Comparison of ENCODE assay signal across 27 cellular contexts in the genomic region with DNA sequence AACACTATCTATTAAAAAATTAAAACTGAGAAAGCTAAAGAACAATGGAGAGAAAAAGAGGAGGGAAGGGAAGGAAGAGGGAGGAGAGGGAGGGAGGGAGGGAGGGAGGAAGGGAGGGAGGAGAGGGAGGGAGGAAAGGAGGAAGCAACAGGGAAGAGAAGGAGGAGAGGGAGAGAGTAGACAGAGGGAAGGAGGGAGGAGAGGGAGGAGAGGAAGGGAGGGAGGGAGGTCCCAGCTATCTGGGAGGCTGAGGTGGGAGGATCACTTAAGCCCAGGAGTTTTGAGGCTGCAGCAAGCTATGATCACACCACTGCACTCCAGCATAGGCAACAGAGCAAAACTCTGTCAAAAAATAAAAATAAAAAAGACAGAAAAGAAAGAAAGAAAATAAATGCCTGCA. TPM values are rescaled to one million over a fixed set of nuclear protein-coding genes. Genes with fewer than 3 reads are reported as not detected.
DNase-seq lines count a peak whose midpoint lies in the region; ATAC-seq, FAIRE-seq and TF ChIP-seq lines count a peak whose summit lies in the region.
"Had no signal": no experiment of that assay in that cellular context is flagged by ENCODE, and none has a peak within 500 bp of the region (broad histone marks: within the 10 kb centered on the region; RNA-seq: fewer than 3 reads in every experiment).

No MANE protein-coding gene starts in this region.

- no peak overlapping the region for H2AFZ ChIP-seq in IMR-90 (replicated peaks; ENCODE audit: low read length, poor library complexity)
- H2AFZ ChIP-seq: hepatocyte had no signal

- TF ChIP-seq RAD21 in IMR-90 (IDR thresholded peaks at IDR 0.05; ENCODE audit: low read length): no peak

- 0 out of 2 replicates have a peak overlapping the region, but pooled peaks have one; percentile 6 for H2BK20ac ChIP-seq in IMR-90 (ENCODE audit: low read depth, low read length)

- H3K4me1 ChIP-seq in IMR-90 (ENCODE audit: control insufficient read depth, insufficient read depth, low read length): peaks cover 16% of the 10 kb centered on the region
- H3K4me1 ChIP-seq in gastrocnemius medialis: peaks cover 19 to 27% of the 10 kb centered on the region in 2 donors
- H3K4me1 ChIP-seq: breast epithelium had no signal

- H3K79me1 ChIP-seq in IMR-90 (ENCODE audit: low read depth in 1 of 2, low read length in 2 of 2): peaks cover 48 to 85% of the 10 kb centered on the region in 2 experiments

- H3K14ac ChIP-seq in IMR-90 (replicated peaks; ENCODE audit: low read depth, low read length): no peak overlapping the region

- no peaks in the 10 kb centered on the region for H3K9me3 ChIP-seq in IMR-90 (ENCODE audit: control insufficient read depth, insufficient read depth, low read length)
- no peaks in the 10 kb centered on the region for H3K9me3 ChIP-seq in gastrocnemius medialis
- H3K9me3 ChIP-seq: breast epithelium, pancreas, tibial nerve had no signal

- peaks cover 98% of the 10 kb centered on the region for H3K4me1 Mint-ChIP-seq in activated T-cell treated with anti-CD3 and anti-CD28 coated beads, Interleukin-2, amount 50 U/mL, for 72 hours (ENCODE audit: low read depth)
- H3K4me1 Mint-ChIP-seq in activated naive CD8-positive, alpha-beta T cell treated with anti-CD3 and anti-CD28 coated beads, Interleukin-2, amount 50 U/mL, for 24 hours: peaks cover 96% of the 10 kb centered on the region
- peaks cover 80% of the 10 kb centered on the region for H3K4me1 Mint-ChIP-seq in stimulated activated memory B cell treated with anti-CD40 and anti-IgM and Interleukin-4, amounts not matched to agents 10 μg/mL and 1 μg/mL and 100 μg/mL, for 72 hours

- peak overlapping the region; percentile 94 for H3K27ac Mint-ChIP-seq in activated T-cell treated with anti-CD3 and anti-CD28 coated beads, Interleukin-2, amount 50 U/mL, for 72 hours
- H3K27ac Mint-ChIP-seq in activated naive CD8-positive, alpha-beta T cell treated with anti-CD3 and anti-CD28 coated beads, Interleukin-2, amount 50 U/mL, for 24 hours: peak overlapping the region; percentile 99
- H3K27ac Mint-ChIP-seq in stimulated activated memory B cell treated with anti-CD40 and anti-IgM and Interleukin-4, amounts not matched to agents 10 μg/mL and 1 μg/mL and 100 μg/mL, for 72 hours: peak overlapping the region; percentile 95

- H2AK9ac ChIP-seq in IMR-90 (replicated peaks; ENCODE audit: low read depth, low read length, poor library complexity): no peak overlapping the region

- FAIRE-seq in GM12891 (lab: Jason Lieb, UNC): no peak
- FAIRE-seq: H54, pancreas had no signal

- peaks cover 21% of the 10 kb centered on the region for H3K9me1 ChIP-seq in IMR-90 (ENCODE audit: insufficient read depth, low read length)

- no peak overlapping the region for H4K5ac ChIP-seq in IMR-90 (ENCODE audit: low read depth, low read length)

- no peak overlapping the region for H2BK5ac ChIP-seq in IMR-90 (ENCODE audit: low read depth, low read length, poor library complexity, severe bottlenecking)

- H3K27ac ChIP-seq in IMR-90 (ENCODE audit: insufficient read depth, low read length): no peak overlapping the region
- no peak overlapping the region for H3K27ac ChIP-seq in gastrocnemius medialis
- H3K27ac ChIP-seq: breast epithelium, hepatocyte, pancreas had no signal

- dilution Hi-C loops in IMR-90 (cut with HindIII; ENCODE audit: low sequenced_read_pairs, unreplicated experiment): no loop called here

- no peak overlapping the region for H4K91ac ChIP-seq in IMR-90 (ENCODE audit: insufficient read depth, low read depth, low read length)

- H3K23ac ChIP-seq in IMR-90 (ENCODE audit: low read depth, low read length): no peak overlapping the region

- peaks cover 3 to 8% of the 10 kb centered on the region in 2 donors for H3K36me3 Mint-ChIP-seq in activated T-cell treated with anti-CD3 and anti-CD28 coated beads, Interleukin-2, amount 50 U/mL, for 72 hours (ENCODE audit: insufficient read depth in 2 of 2)
- peaks cover 25% of the 10 kb centered on the region for H3K36me3 Mint-ChIP-seq in activated naive CD8-positive, alpha-beta T cell treated with anti-CD3 and anti-CD28 coated beads, Interleukin-2, amount 50 U/mL, for 24 hours (ENCODE audit: low read depth)
- peaks cover 45% of the 10 kb centered on the region for H3K36me3 Mint-ChIP-seq in stimulated activated memory B cell treated with anti-CD40 and anti-IgM and Interleukin-4, amounts not matched to agents 10 μg/mL and 1 μg/mL and 100 μg/mL, for 72 hours

- in situ Hi-C loops in IMR-90 (cut with MboI; ENCODE audit: low sequenced_read_pairs): no loop called here
- in situ Hi-C loops in gastrocnemius medialis (cut with MboI; ENCODE audit: low sequenced_read_pairs in 4 of 4): loop anchor here in 1 of 4 donors (25.0 kb wide), 1 partner anchor 147 kb away; the partner anchor contains the start of gene UQCRHL

- DNase-seq in activated T-cell treated with anti-CD3 and anti-CD28 coated beads, Interleukin-2, amount 50 U/mL, for 72 hours: no peak
- DNase-seq in activated T-cell treated with anti-CD3 and anti-CD28 coated beads, Interleukin-2, amount 50 U/mL, for 1 hour: no peak
- DNase-seq in IMR-90 (no peak), GM12891 (ENCODE audit: insufficient read length, low spot score) (no peak), gastrocnemius medialis (no peak)
- DNase-seq in activated naive CD8-positive, alpha-beta T cell treated with anti-CD3 and anti-CD28 coated beads, Interleukin-2, amount 50 U/mL, for 24 hours: no peak
- DNase-seq: amygdala; effector CD8-positive, alpha-beta T cell; immature natural killer cell; naive B cell; NCI-H1048; NCI-H1694 treated with DMSO at 0.1 percent for 48 hours; NCI-H2171 treated with DMSO at 0.1 percent for 48 hours; NCI-H524 treated with DMSO at 0.1 percent for 48 hours; pancreas; stimulated activated CD4-positive, alpha-beta T cell treated with anti-CD3 and anti-CD28 coated beads, Interleukin-2, amount 100 ng/mL, for 48 hours had no signal

- H2BK120ac ChIP-seq in IMR-90 (ENCODE audit: low read depth, low read length): no peak overlapping the region

- no peaks in the 10 kb centered on the region for H3K27me3 Mint-ChIP-seq in activated T-cell treated with anti-CD3 and anti-CD28 coated beads, Interleukin-2, amount 50 U/mL, for 72 hours (ENCODE audit: low read depth)
- no peaks in the 10 kb centered on the region for H3K27me3 Mint-ChIP-seq in activated naive CD8-positive, alpha-beta T cell treated with anti-CD3 and anti-CD28 coated beads, Interleukin-2, amount 50 U/mL, for 24 hours
- H3K27me3 Mint-ChIP-seq in stimulated activated memory B cell treated with anti-CD40 and anti-IgM and Interleukin-4, amounts not matched to agents 10 μg/mL and 1 μg/mL and 100 μg/mL, for 72 hours: no peaks in the 10 kb centered on the region
- H3K27me3 Mint-ChIP-seq: naive B cell had no signal

- TF ChIP-seq POLR2A in IMR-90 (IDR thresholded peaks at IDR 0.05; ENCODE audit: low read depth, low read length) (no peak), GM12891 (IDR thresholded peaks at IDR 0.05; ENCODE audit: low read depth, low read length) (no peak), gastrocnemius medialis (IDR thresholded peaks at IDR 0.05) (no peak)

- no peak overlapping the region for H4K8ac ChIP-seq in IMR-90 (ENCODE audit: low read depth in 2 of 2, low read length in 2 of 2)

- peaks cover 7% of the 10 kb centered on the region; the same call in 1 of the 2 replicates for H3K36me3 ChIP-seq in IMR-90 (ENCODE audit: control insufficient read depth, insufficient read depth, low read length)
- H3K36me3 ChIP-seq in gastrocnemius medialis: no peaks in the 10 kb centered on the region
- H3K36me3 ChIP-seq: breast epithelium, pancreas had no signal

- H2BK15ac ChIP-seq in IMR-90 (ENCODE audit: low read depth, low read length): no peak overlapping the region

- no peak overlapping the region for H3K9ac ChIP-seq in IMR-90 (ENCODE audit: low read depth, low read length)

- POLR2A ChIA-PET in IMR-90 (lab: Charles Lee; ENCODE audit: unreplicated experiment): no interaction called here

- intact Hi-C loops in IMR-90 (cut with micrococcal nuclease): no loop called here
- intact Hi-C loops in gastrocnemius medialis (cut with DNase I; ENCODE audit: low total_unique reads): no loop called here

- H3K4me3 Mint-ChIP-seq in activated T-cell treated with anti-CD3 and anti-CD28 coated beads, Interleukin-2, amount 50 U/mL, for 72 hours: peak overlapping the region; percentile 57 to 74
- H3K4me3 Mint-ChIP-seq in activated naive CD8-positive, alpha-beta T cell treated with anti-CD3 and anti-CD28 coated beads, Interleukin-2, amount 50 U/mL, for 24 hours: peak overlapping the region; percentile 33
- H3K4me3 Mint-ChIP-seq in stimulated activated memory B cell treated with anti-CD40 and anti-IgM and Interleukin-4, amounts not matched to agents 10 μg/mL and 1 μg/mL and 100 μg/mL, for 72 hours: no peak overlapping the region
- H3K4me3 Mint-ChIP-seq: immature natural killer cell had no signal

- peaks cover 14% of the 10 kb centered on the region; the same call in 1 of the 2 replicates for H4K20me1 ChIP-seq in IMR-90 (ENCODE audit: insufficient read depth, low read length)

- TF ChIP-seq CTCF in IMR-90 (conservative IDR thresholded peaks at IDR 0.05; ENCODE audit: low read depth, low read length) (no peak), gastrocnemius medialis (IDR thresholded peaks at IDR 0.05 in 4 of 5, conservative IDR thresholded peaks at IDR 0.05 in 1 of 5) (no peak)

- H3K4me3 ChIP-seq in IMR-90 (ENCODE audit: insufficient read depth, low read depth, low read length): no peak overlapping the region
- no peak overlapping the region for H3K4me3 ChIP-seq in gastrocnemius medialis
- H3K4me3 ChIP-seq: breast epithelium, hepatocyte, pancreas, smooth muscle cell, tibial nerve had no signal

- no peak overlapping the region for H3K4me2 ChIP-seq in IMR-90 (ENCODE audit: low read depth, low read length)
- H3K4me2 ChIP-seq: hepatocyte, smooth muscle cell had no signal

- no peak overlapping the region for H3K18ac ChIP-seq in IMR-90 (ENCODE audit: low read depth, low read length)

- no peak overlapping the region for H3K4ac ChIP-seq in IMR-90 (ENCODE audit: low read depth, low read length)

- no peaks in the 10 kb centered on the region for H3K9me3 Mint-ChIP-seq in activated T-cell treated with anti-CD3 and anti-CD28 coated beads, Interleukin-2, amount 50 U/mL, for 72 hours
- H3K9me3 Mint-ChIP-seq in activated naive CD8-positive, alpha-beta T cell treated with anti-CD3 and anti-CD28 coated beads, Interleukin-2, amount 50 U/mL, for 24 hours: no peaks in the 10 kb centered on the region
- no peaks in the 10 kb centered on the region for H3K9me3 Mint-ChIP-seq in stimulated activated memory B cell treated with anti-CD40 and anti-IgM and Interleukin-4, amounts not matched to agents 10 μg/mL and 1 μg/mL and 100 μg/mL, for 72 hours
- H3K9me3 Mint-ChIP-seq: immature natural killer cell, naive B cell had no signal

- H3K27me3 ChIP-seq in IMR-90 (ENCODE audit: control insufficient read depth, insufficient read depth, low read length): no peaks in the 10 kb centered on the region
- H3K27me3 ChIP-seq in gastrocnemius medialis: no peaks in the 10 kb centered on the region
- H3K27me3 ChIP-seq: breast epithelium, hepatocyte, pancreas, tibial nerve had no signal

- CTCF ChIA-PET in IMR-90 (lab: Yijun Ruan, JAX): interaction anchor here (0.7 to 1.3 kb wide), 3 partner anchors 10 to 167 kb away, joined by 3 to 4 read pairs (median 3); no protein-coding TSS in a partner anchor

- no TSS peak for BruUV-seq in IMR-90 (replicated peaks; lab: Mats Ljungman, UMichigan)

- no peak overlapping the region for H2AK5ac ChIP-seq in IMR-90 (ENCODE audit: low read depth, low read length)

- no peak for ATAC-seq in activated T-cell treated with anti-CD3 and anti-CD28 coated beads, Interleukin-2, amount 50 U/mL, for 72 hours (replicated peaks in 1 of 2)
- ATAC-seq in IMR-90 (ENCODE audit: low read depth): no peak
- ATAC-seq in activated naive CD8-positive, alpha-beta T cell treated with anti-CD3 and anti-CD28 coated beads, Interleukin-2, amount 50 U/mL, for 24 hours: peak; percentile 2
- no peak for ATAC-seq in stimulated activated memory B cell treated with anti-CD40 and anti-IgM and Interleukin-4, amounts not matched to agents 10 μg/mL and 1 μg/mL and 100 μg/mL, for 72 hours
- no peak for ATAC-seq in HG03280 (IDR thresholded peaks at IDR 0.05; ENCODE audit: unreplicated experiment)
- no peak for ATAC-seq in gastrocnemius medialis

- H3K56ac ChIP-seq in IMR-90 (ENCODE audit: extremely low read depth, insufficient read depth, low read length): no peak overlapping the region

RNA-seq across cellular contexts. Expression of gene ZBTB17, which starts 16.5 kb away (rescaled TPM):
- 10 to 100 TPM; 76.0 to 84.1 TPM for total RNA-seq in activated T-cell treated with anti-CD3 and anti-CD28 coated beads, Interleukin-2, amount 50 U/mL, for 72 hours
- total RNA-seq in IMR-90 (2012; rRNA removed) (26.3 and 29.7 TPM in 2 replicates), gastrocnemius medialis (10 to 100 TPM; 25.9 to 44.1 (median 31.5) TPM)
- 58.2 and 65.5 TPM in 2 replicates for polyA plus RNA-seq in IMR-90 (2012; rRNA removed)
- 27.1 and 37.4 TPM in 2 replicates for polyA plus RNA-seq in IMR-90 (2012; cell fraction: cytosol; rRNA removed)
- polyA plus RNA-seq in IMR-90 (2012; cell fraction: nucleus; rRNA removed; ENCODE audit: low replicate concordance): 190 and 417 TPM in 2 replicates
- 32.4 TPM for polyA plus RNA-seq in GM12891 (2012; ENCODE audit: low read depth, missing spikeins)

RNA-seq across cellular contexts. Expression of gene SRARP, which starts 44.6 kb away (rescaled TPM):
- total RNA-seq in activated T-cell treated with anti-CD3 and anti-CD28 coated beads, Interleukin-2, amount 50 U/mL, for 72 hours: not detected
- total RNA-seq in IMR-90 (2012; rRNA removed) (not detected in 2 replicates), gastrocnemius medialis (under 1 TPM in 2 of 4 donors, not detected in 2; 0.10 to 0.19 TPM)
- not detected in 2 replicates for polyA plus RNA-seq in IMR-90 (2012; rRNA removed)
- polyA plus RNA-seq in IMR-90 (2012; cell fraction: cytosol; rRNA removed): not detected in 2 replicates
- not detected in 2 replicates for polyA plus RNA-seq in IMR-90 (2012; cell fraction: nucleus; rRNA removed; ENCODE audit: low replicate concordance)
- 0.04 TPM for polyA plus RNA-seq in GM12891 (2012; ENCODE audit: low read depth, missing spikeins)
- total RNA-seq: hepatocyte, LHCN-M2, mesenteric fat pad, pancreas, RPMI7951, smooth muscle cell had no signal
- polyA plus RNA-seq: esophagus, hepatocyte, immature natural killer cell, pancreas, smooth muscle cell had no signal

RNA-seq across cellular contexts. Expression of gene HSPB7, which starts 58.4 kb away (rescaled TPM):
- not detected for total RNA-seq in activated T-cell treated with anti-CD3 and anti-CD28 coated beads, Interleukin-2, amount 50 U/mL, for 72 hours
- total RNA-seq in IMR-90 (2012; rRNA removed) (0.54 and 0.56 TPM in 2 replicates), gastrocnemius medialis (1,000 to 10,000 TPM in 1 of 4 donors, 100 to 1,000 TPM in 3; 355 to 1,466 (median 716) TPM)
- 3.0 and 4.3 TPM in 2 replicates for polyA plus RNA-seq in IMR-90 (2012; rRNA removed)
- 2.7 and 5.1 TPM in 2 replicates for polyA plus RNA-seq in IMR-90 (2012; cell fraction: cytosol; rRNA removed)
- 3.0 and 6.7 TPM in 2 replicates for polyA plus RNA-seq in IMR-90 (2012; cell fraction: nucleus; rRNA removed; ENCODE audit: low replicate concordance)
- 0.19 TPM for polyA plus RNA-seq in GM12891 (2012; ENCODE audit: low read depth, missing spikeins)
- polyA plus RNA-seq: immature natural killer cell had no signal

Comparison
In these comparisons a context has a peak if more than half of its experiments do, and no peak if none do; other contexts are left out.
1. RNA of gene HSPB7, which starts 58.4 kb away (total RNA-seq): 355 to 1,466 TPM in gastrocnemius medialis; 0.54 to 0.56 TPM in IMR-90 and not detected in activated T-cell treated with anti-CD3 and anti-CD28 coated beads, Interleukin-2, amount 50 U/mL, for 72 hours; every median in the first group is over 100 times any median in the second.
2. Peak in every context shown above with its lines, with median percentiles within 50 percentile points of each other: H3K27ac Mint-ChIP-seq.